In genomic region chr11:77994434-77995362, GRCh38 we compare ENCODE assay signal across 8 cellular contexts. TPM values are rescaled to one million over a fixed set of nuclear protein-coding genes. Genes with fewer than 3 reads are reported as not detected.
DNase-seq lines count a peak whose midpoint lies in the region; ATAC-seq and TF ChIP-seq lines count a peak whose summit lies in the region.

Gene INTS4, minus strand, starts transcription at chr11:77994668. Its CDS starts 25 bp downstream, at chr11:77994643.

- peak within 1 kb of the TSS in 11 of 12 donors; percentile 73 to 92 (median 84) for H3K27ac ChIP-seq in heart left ventricle

- peak; percentile 92 for DNase-seq in GM13976 (ENCODE audit: low spot score)
- DNase-seq in NCI-H146 treated with DMSO at 0.1 percent for 48 hours (lab: John Stamatoyannopoulos, UW; ENCODE audit: unreplicated experiment), result peak; percentile 99
- peak; percentile 100 for DNase-seq in amniotic epithelial cell (ENCODE audit: low read depth)
- peak; percentile 99 to 100 (median 99) for DNase-seq in heart left ventricle
- peak; percentile 100 for DNase-seq in pons (ENCODE audit: low spot score)
- peak; percentile 97 for DNase-seq in type B pancreatic cell (ENCODE audit: extremely low spot score, unreplicated experiment)

- H3K4me1 ChIP-seq in heart left ventricle, result peaks cover 0 to 27% (median 17%) of the 10 kb centered on the region in 12 donors

- H3K9me3 ChIP-seq in heart left ventricle, result no peaks in the 10 kb centered on the region

- H3K36me3 Mint-ChIP-seq in type B pancreatic cell, result peaks cover 4% of the 10 kb centered on the region

- H3K27ac Mint-ChIP-seq in type B pancreatic cell, result peak within 1 kb of the TSS; percentile 85

- peak; percentile 98 for ATAC-seq in HG02870 (IDR thresholded peaks at IDR 0.05; ENCODE audit: unreplicated experiment)
- peak; percentile 99 for ATAC-seq in heart left ventricle

- 0 to 1% (median 1%) methylated on average over 36 to 47 of the region's 47 CpGs for WGBS in heart left ventricle, 4 donors

- TF ChIP-seq CTCF in GM13976 (IDR thresholded peaks at IDR 0.05; ENCODE audit: borderline replicate concordance, control extremely low read depth, extremely low read depth, insufficient read depth, missing control alignments) (no peak), heart left ventricle (IDR thresholded peaks at IDR 0.05) (no peak), type B pancreatic cell (conservative IDR thresholded peaks at IDR 0.05) (no peak)

- TF ChIP-seq POLR2A in heart left ventricle (IDR thresholded peaks at IDR 0.05), result peak; percentile 11 to 59

- in situ Hi-C loops in GM13976 (cut with MboI; ENCODE audit: low sequenced_read_pairs, unreplicated experiment), result no loop called here

- peak within 1 kb of the TSS; percentile 98 for H3K4me3 Mint-ChIP-seq in type B pancreatic cell

- intact Hi-C loops in T-helper 1 cell treated with Interleukin-12 subunit alpha and Interleukin-12 subunit beta and Interleukin-4 antibody, amounts not matched to agents 30 ng/mL and 1 ng/mL, for 36 hours (cut with micrococcal nuclease), result loop anchor here (1.0 to 2.0 kb wide), 14 partner anchors 52 to 948 kb away; partner anchors contain the start of genes AAMDC, ALG8, AQP11 and CLNS1A
- intact Hi-C loops in heart left ventricle (cut with DNase I), result loop anchor here (1.0 to 10.0 kb wide), 8 partner anchors 50 to 570 kb away; partner anchors contain the start of genes AAMDC (in 8 of the 10), RSF1 (in 8 of the 10), KCTD21 (in 1 of the 10) and USP35 (in 1 of the 10)

- H3K4me3 ChIP-seq in heart left ventricle, result peak within 1 kb of the TSS; percentile 35 to 91 (median 72)

- peaks cover 0 to 18% (median 11%) of the 10 kb centered on the region in 9 donors for H3K36me3 ChIP-seq in heart left ventricle

- no peaks in the 10 kb centered on the region for H3K27me3 ChIP-seq in heart left ventricle

- H3K9me3 Mint-ChIP-seq in type B pancreatic cell, result no peaks in the 10 kb centered on the region

- no peaks in the 10 kb centered on the region for H3K27me3 Mint-ChIP-seq in type B pancreatic cell

- H3K4me1 Mint-ChIP-seq in type B pancreatic cell (ENCODE audit: unreplicated experiment), result peaks cover 9% of the 10 kb centered on the region

RNA-seq across cellular contexts. Expression of gene INTS4, which starts in this region (rescaled TPM):
- 55.5 and 59.2 TPM in 2 replicates for total RNA-seq in T-helper 1 cell treated with Interleukin-12 subunit alpha and Interleukin-12 subunit beta and Interleukin-4 antibody, amounts not matched to agents 30 ng/mL and 1 ng/mL, for 36 hours
- total RNA-seq in heart left ventricle (10 to 100 TPM; 11.6 to 23.9 (median 15.6) TPM), type B pancreatic cell (ENCODE audit: low replicate concordance) (27.1 and 46.3 TPM in 2 replicates)
- polyA plus RNA-seq in heart left ventricle, result 10 to 100 TPM in 1 of 2 donors, 1 to 10 TPM in 1; 9.5 to 11.8 TPM

Comparison
In these comparisons a context has a peak if more than half of its experiments do, and no peak if none do; other contexts are left out.
1. Peak in every context shown above with its lines: DNase-seq, ATAC-seq, H3K4me3 ChIP-seq and H3K27ac ChIP-seq.